ENCODE assay signal across 9 cellular contexts in genomic region chr5:149999359-149999758, GRCh38. TPM values are rescaled to one million over a fixed set of nuclear protein-coding genes. Genes with fewer than 3 reads are reported as not detected.
DNase-seq lines count a peak whose midpoint lies in the region; ATAC-seq, FAIRE-seq and TF ChIP-seq lines count a peak whose summit lies in the region.
"Had no signal": no experiment of that assay in that cellular context is flagged by ENCODE, and none has a peak within 500 bp of the region (broad histone marks: within the 10 kb centered on the region; RNA-seq: fewer than 3 reads in every experiment).

No MANE protein-coding gene starts in this region.

- no peak for DNase-seq in activated naive CD4-positive, alpha-beta T cell (lab: John Stamatoyannopoulos, UW)
- DNase-seq in activated naive CD8-positive, alpha-beta T cell treated with anti-CD3 and anti-CD28 coated beads, Interleukin-2, amount 10 ng/mL, durations not matched to agents 7 days and 5 days, result no peak
- DNase-seq in kidney, result no peak
- DNase-seq in type B pancreatic cell (ENCODE audit: extremely low spot score, unreplicated experiment), result no peak
- no peak for DNase-seq in KG1 (lab: John Stamatoyannopoulos, UW)
- no peak for DNase-seq in HPDE6-E6E7 (ENCODE audit: extremely low spot score)

- peak overlapping the region; percentile 87 to 98 for H3K4me3 ChIP-seq in kidney (ENCODE audit: low read length in 2 of 2)

- H3K4me1 Mint-ChIP-seq in activated naive CD4-positive, alpha-beta T cell treated with anti-CD3 and anti-CD28 coated beads, Interleukin-2, amount 50 U/mL, for 24 hours, result peaks cover 40% of the 10 kb centered on the region
- H3K4me1 Mint-ChIP-seq in activated naive CD8-positive, alpha-beta T cell treated with anti-CD3 and anti-CD28 coated beads, Interleukin-2, amount 10 ng/mL, durations not matched to agents 7 days and 5 days, result peaks cover 27% of the 10 kb centered on the region
- peaks cover 26% of the 10 kb centered on the region for H3K4me1 Mint-ChIP-seq in type B pancreatic cell (ENCODE audit: unreplicated experiment)

- no peak overlapping the region for H3K27ac ChIP-seq in kidney (ENCODE audit: low read depth in 2 of 2, low read length in 2 of 2)

- peaks cover 3 to 9% of the 10 kb centered on the region in 2 donors for H3K36me3 ChIP-seq in kidney (ENCODE audit: control insufficient read depth in 1 of 2, insufficient read depth in 2 of 2, low read length in 2 of 2)

- H3K27ac Mint-ChIP-seq in activated naive CD4-positive, alpha-beta T cell treated with anti-CD3 and anti-CD28 coated beads, Interleukin-2, amount 50 U/mL, for 24 hours, result peak overlapping the region; percentile 99
- peak overlapping the region; percentile 94 for H3K27ac Mint-ChIP-seq in activated naive CD8-positive, alpha-beta T cell treated with anti-CD3 and anti-CD28 coated beads, Interleukin-2, amount 10 ng/mL, durations not matched to agents 7 days and 5 days
- H3K27ac Mint-ChIP-seq in type B pancreatic cell, result peak overlapping the region; percentile 93

- peak overlapping the region; percentile 98 for H3K4me3 Mint-ChIP-seq in activated naive CD4-positive, alpha-beta T cell treated with anti-CD3 and anti-CD28 coated beads, Interleukin-2, amount 50 U/mL, for 24 hours
- peak overlapping the region; percentile 95 for H3K4me3 Mint-ChIP-seq in activated naive CD8-positive, alpha-beta T cell treated with anti-CD3 and anti-CD28 coated beads, Interleukin-2, amount 10 ng/mL, durations not matched to agents 7 days and 5 days
- H3K4me3 Mint-ChIP-seq in type B pancreatic cell, result peak overlapping the region; percentile 97

- intact Hi-C loops in kidney (cut with DNase I), result loop anchor here (5.0 to 10.0 kb wide), 2 partner anchors 167 to 365 kb away; no protein-coding TSS in a partner anchor

- H3K4me1 ChIP-seq in kidney (ENCODE audit: control insufficient read depth in 1 of 2, insufficient read depth in 1 of 2, low read depth in 1 of 2, low read length in 2 of 2), result peaks cover 0 to 17% of the 10 kb centered on the region in 2 donors

- ATAC-seq in activated naive CD8-positive, alpha-beta T cell treated with anti-CD3 and anti-CD28 coated beads, Interleukin-2, amount 10 ng/mL, durations not matched to agents 7 days and 5 days (ENCODE audit: low read depth), result no peak
- ATAC-seq in GM21447 (IDR thresholded peaks at IDR 0.05; ENCODE audit: unreplicated experiment), result no peak

- no peaks in the 10 kb centered on the region for H3K27me3 Mint-ChIP-seq in activated naive CD4-positive, alpha-beta T cell treated with anti-CD3 and anti-CD28 coated beads, Interleukin-2, amount 50 U/mL, for 24 hours
- H3K27me3 Mint-ChIP-seq in activated naive CD8-positive, alpha-beta T cell treated with anti-CD3 and anti-CD28 coated beads, Interleukin-2, amount 10 ng/mL, durations not matched to agents 7 days and 5 days, result no peaks in the 10 kb centered on the region
- H3K27me3 Mint-ChIP-seq in type B pancreatic cell, result no peaks in the 10 kb centered on the region

- no peak for TF ChIP-seq CTCF in kidney (IDR thresholded peaks at IDR 0.05; ENCODE audit: borderline replicate concordance, extremely low read depth, insufficient read depth)
- no peak for TF ChIP-seq CTCF in type B pancreatic cell (conservative IDR thresholded peaks at IDR 0.05)

- H3K36me3 Mint-ChIP-seq in activated naive CD4-positive, alpha-beta T cell treated with anti-CD3 and anti-CD28 coated beads, Interleukin-2, amount 50 U/mL, for 24 hours, result peaks cover 17% of the 10 kb centered on the region
- H3K36me3 Mint-ChIP-seq in activated naive CD8-positive, alpha-beta T cell treated with anti-CD3 and anti-CD28 coated beads, Interleukin-2, amount 10 ng/mL, durations not matched to agents 7 days and 5 days, result peaks cover 4% of the 10 kb centered on the region
- H3K36me3 Mint-ChIP-seq in type B pancreatic cell, result peaks cover 9% of the 10 kb centered on the region

- no peak for FAIRE-seq in kidney (lab: Jason Lieb, UNC)
- FAIRE-seq: G401.6 had no signal

- H3K9me3 ChIP-seq in kidney (ENCODE audit: control insufficient read depth in 1 of 2, low read length in 2 of 2), result no peaks in the 10 kb centered on the region

- H3K9ac ChIP-seq in kidney (ENCODE audit: low read length in 2 of 2), result peak overlapping the region; percentile 5 to 93

- no peaks in the 10 kb centered on the region for H3K9me3 Mint-ChIP-seq in activated naive CD4-positive, alpha-beta T cell treated with anti-CD3 and anti-CD28 coated beads, Interleukin-2, amount 50 U/mL, for 24 hours
- no peaks in the 10 kb centered on the region for H3K9me3 Mint-ChIP-seq in activated naive CD8-positive, alpha-beta T cell treated with anti-CD3 and anti-CD28 coated beads, Interleukin-2, amount 10 ng/mL, durations not matched to agents 7 days and 5 days
- H3K9me3 Mint-ChIP-seq in type B pancreatic cell, result no peaks in the 10 kb centered on the region

- POLR2A ChIA-PET in activated naive CD8-positive, alpha-beta T cell treated with anti-CD3 and anti-CD28 coated beads, Interleukin-2, amount 10 ng/mL, durations not matched to agents 7 days and 5 days (lab: Charles Lee), result interaction anchor here (1.6 to 2.2 kb wide), 2 partner anchors 269 to 449 kb away, joined by 4 to 8 read pairs; partner anchors contain the start of genes CSNK1A1 and PPARGC1B

RNA-seq across cellular contexts. Expression of gene TIGD6, which starts 1.1 kb away (rescaled TPM):
- 1 to 10 TPM; 2.6 to 3.4 TPM for total RNA-seq in activated naive CD8-positive, alpha-beta T cell treated with anti-CD3 and anti-CD28 coated beads, Interleukin-2, amount 10 ng/mL, durations not matched to agents 7 days and 5 days
- total RNA-seq in kidney (6.0 TPM), type B pancreatic cell (ENCODE audit: low replicate concordance) (4.9 and 5.5 TPM in 2 replicates)
- 7.0 TPM for polyA plus RNA-seq in kidney (ENCODE audit: insufficient read depth, low read depth, low replicate concordance)

RNA-seq across cellular contexts. Expression of gene HMGXB3, which starts 1.2 kb away (rescaled TPM):
- total RNA-seq in activated naive CD8-positive, alpha-beta T cell treated with anti-CD3 and anti-CD28 coated beads, Interleukin-2, amount 10 ng/mL, durations not matched to agents 7 days and 5 days, result 10 to 100 TPM; 36.3 to 41.3 TPM
- total RNA-seq in kidney (29.3 TPM), type B pancreatic cell (ENCODE audit: low replicate concordance) (36.3 and 40.5 TPM in 2 replicates)
- polyA plus RNA-seq in kidney (ENCODE audit: insufficient read depth, low read depth, low replicate concordance), result 9.5 TPM

RNA-seq across cellular contexts. Expression of gene SLC26A2, which starts 38.8 kb away (rescaled TPM):
- total RNA-seq in activated naive CD8-positive, alpha-beta T cell treated with anti-CD3 and anti-CD28 coated beads, Interleukin-2, amount 10 ng/mL, durations not matched to agents 7 days and 5 days, result 1 to 10 TPM; 8.6 to 9.7 TPM
- total RNA-seq in kidney (18.4 TPM), type B pancreatic cell (ENCODE audit: low replicate concordance) (7.8 and 17.4 TPM in 2 replicates)
- polyA plus RNA-seq in kidney (ENCODE audit: insufficient read depth, low read depth, low replicate concordance), result 2.2 TPM

RNA-seq across cellular contexts. Expression of gene PDE6A, which starts 54.8 kb away (rescaled TPM):
- not detected for total RNA-seq in activated naive CD8-positive, alpha-beta T cell treated with anti-CD3 and anti-CD28 coated beads, Interleukin-2, amount 10 ng/mL, durations not matched to agents 7 days and 5 days
- total RNA-seq in kidney, result 0.03 TPM
- polyA plus RNA-seq in kidney (ENCODE audit: insufficient read depth, low read depth, low replicate concordance), result not detected
- total RNA-seq in type B pancreatic cell (ENCODE audit: low replicate concordance), result not detected in 2 replicates
